In the genomic region with DNA sequence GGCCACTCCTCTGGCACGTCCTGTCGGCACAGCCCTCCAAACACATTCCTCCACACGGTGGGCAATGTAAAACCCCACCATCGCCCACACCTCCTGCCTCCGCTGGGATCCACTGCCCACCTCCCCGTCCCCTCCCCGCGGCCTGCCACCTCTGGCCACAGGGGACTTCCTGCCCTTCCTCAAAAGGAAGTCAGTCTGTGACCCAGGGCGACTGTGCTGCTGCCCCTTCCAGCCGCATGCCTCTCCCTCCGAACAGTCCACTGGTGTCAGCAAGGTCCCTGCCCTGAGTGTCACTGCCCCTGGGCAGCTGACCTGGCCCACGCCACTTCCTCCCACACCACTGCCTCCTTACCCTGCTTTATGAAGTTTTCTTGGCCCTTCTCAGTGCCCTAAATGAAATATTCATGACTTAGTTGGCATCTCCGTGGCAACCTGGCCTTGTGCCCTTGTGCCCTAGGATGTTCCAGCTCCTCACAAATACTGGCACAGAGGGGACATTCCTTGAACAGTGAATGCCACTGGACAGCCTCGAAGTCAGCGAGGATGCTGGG, we compare ENCODE assay signal across 9 cellular contexts. TPM values are rescaled to one million over a fixed set of nuclear protein-coding genes. Genes with fewer than 3 reads are reported as not detected.
A peak's percentile ranks its signal among the peaks of the same experiment; 100 is the strongest.
DNase-seq lines count a peak whose midpoint lies in the region; ATAC-seq and TF ChIP-seq lines count a peak whose summit lies in the region.
"Had no signal": no experiment of that assay in that cellular context is flagged by ENCODE, and none has a peak within 500 bp of the region (broad histone marks: within the 10 kb centered on the region; RNA-seq: fewer than 3 reads in every experiment).

No MANE protein-coding gene starts in this region.

- H3K4ac ChIP-seq in IMR-90 (ENCODE audit: low read depth, low read length): no peak overlapping the region

- no TSS peak for BruUV-seq in IMR-90 (replicated peaks; lab: Mats Ljungman, UMichigan)

- H3K4me3 ChIP-seq in ACC112 (ENCODE audit: low read depth, low read length) (peak overlapping the region; percentile 98), IMR-90 (ENCODE audit: insufficient read depth, low read depth, low read length) (no peak overlapping the region), muscle layer of colon (ENCODE audit: low read depth in 1 of 2, low read length in 2 of 2) (peak overlapping the region; percentile 10 to 52), Karpas-422 (ENCODE audit: low read length) (no peak overlapping the region)

- H3K79me1 ChIP-seq in IMR-90 (ENCODE audit: low read depth in 1 of 2, low read length in 2 of 2): no peaks in the 10 kb centered on the region; a peak in 1 of 4 replicates

- H3K4me1 ChIP-seq in ACC112 (ENCODE audit: control insufficient read depth, insufficient read depth, low read length, unreplicated experiment) (peaks cover 22% of the 10 kb centered on the region), IMR-90 (ENCODE audit: control insufficient read depth, insufficient read depth, low read length) (peaks cover 23% of the 10 kb centered on the region), muscle layer of colon (ENCODE audit: insufficient read depth, low read length) (peaks cover 66% of the 10 kb centered on the region), Karpas-422 (ENCODE audit: low read length) (no peaks in the 10 kb centered on the region)

- no peak for TF ChIP-seq RAD21 in IMR-90 (IDR thresholded peaks at IDR 0.05; ENCODE audit: low read length)

- H3K4me2 ChIP-seq in IMR-90 (ENCODE audit: low read depth, low read length) (no peak overlapping the region), Karpas-422 (ENCODE audit: low read depth, low read length, poor library complexity, severe bottlenecking) (no peak overlapping the region)

- H3K9me3 ChIP-seq in IMR-90 (ENCODE audit: control insufficient read depth, insufficient read depth, low read length) (no peaks in the 10 kb centered on the region), muscle layer of colon (ENCODE audit: low read length) (no peaks in the 10 kb centered on the region), Karpas-422 (ENCODE audit: low read length) (no peaks in the 10 kb centered on the region)

- no peak for TF ChIP-seq POLR2A in IMR-90 (IDR thresholded peaks at IDR 0.05; ENCODE audit: low read depth, low read length)

- no peak overlapping the region for H2BK15ac ChIP-seq in IMR-90 (ENCODE audit: low read depth, low read length)

- no peak overlapping the region for H2BK120ac ChIP-seq in IMR-90 (ENCODE audit: low read depth, low read length)

- WGBS in IMR-90 (ENCODE audit: extremely low coverage in 2 of 2, insufficient read length in 1 of 2), 2 experiments: 88% methylated on average over 7 of the region's 15 CpGs; no CpG with 5 or more reads in 1 of the 2 experiments

- DNase-seq in IMR-90 (no peak), astrocyte of the hippocampus (ENCODE audit: low read depth, low spot score) (peak; percentile 37), kidney tubule cell (ENCODE audit: low spot score) (no peak), amniotic stem cell (lab: John Stamatoyannopoulos, UW) (no peak), Karpas-422 (no peak)
- DNase-seq: NCI-H2029 treated with DMSO at 0.1 percent for 48 hours had no signal

- no peaks in the 10 kb centered on the region for H3K9me2 ChIP-seq in Karpas-422 (replicated peaks; ENCODE audit: insufficient read depth, low read length)

- no peak overlapping the region for H4K5ac ChIP-seq in IMR-90 (ENCODE audit: low read depth, low read length)

- no peak overlapping the region for H3K27ac ChIP-seq in ACC112 (ENCODE audit: low read depth, low read length)
- H3K27ac ChIP-seq in IMR-90 (ENCODE audit: insufficient read depth, low read length): no peak overlapping the region
- peak overlapping the region; percentile 98 for H3K27ac ChIP-seq in muscle layer of colon (ENCODE audit: low read depth, low read length)
- no peak overlapping the region for H3K27ac ChIP-seq in Karpas-422 (ENCODE audit: low read length)

- H2AK9ac ChIP-seq in IMR-90 (replicated peaks; ENCODE audit: low read depth, low read length, poor library complexity): no peak overlapping the region

- H3K9me1 ChIP-seq in IMR-90 (ENCODE audit: insufficient read depth, low read length): peaks cover 8% of the 10 kb centered on the region; the same call in 1 of the 2 replicates

- H3K9ac ChIP-seq in IMR-90 (ENCODE audit: low read depth, low read length) (no peak overlapping the region), muscle layer of colon (ENCODE audit: low read length) (peak overlapping the region; percentile 63), Karpas-422 (ENCODE audit: low read length) (no peak overlapping the region)

- no peak overlapping the region for H2AFZ ChIP-seq in ACC112 (ENCODE audit: low read length, unreplicated experiment)
- no peak overlapping the region for H2AFZ ChIP-seq in IMR-90 (replicated peaks; ENCODE audit: low read length, poor library complexity)
- no peak overlapping the region for H2AFZ ChIP-seq in Karpas-422 (ENCODE audit: low read length)

- dilution Hi-C loops in IMR-90 (cut with HindIII; ENCODE audit: low sequenced_read_pairs, unreplicated experiment): no loop called here

- intact Hi-C loops in IMR-90 (cut with micrococcal nuclease): no loop called here

- H2BK20ac ChIP-seq in IMR-90 (ENCODE audit: low read depth, low read length): no peak overlapping the region

- in situ Hi-C loops in IMR-90 (cut with MboI; ENCODE audit: low sequenced_read_pairs): no loop called here

- H3K27me3 ChIP-seq in ACC112 (ENCODE audit: insufficient read depth, low read length): no peaks in the 10 kb centered on the region
- no peaks in the 10 kb centered on the region for H3K27me3 ChIP-seq in IMR-90 (ENCODE audit: control insufficient read depth, insufficient read depth, low read length)
- H3K27me3 ChIP-seq in muscle layer of colon (ENCODE audit: control insufficient read depth in 1 of 2, insufficient read depth in 2 of 2, low read length in 2 of 2): no peaks in the 10 kb centered on the region
- H3K27me3 ChIP-seq in Karpas-422 (ENCODE audit: low read length): no peaks in the 10 kb centered on the region

- H2BK5ac ChIP-seq in IMR-90 (ENCODE audit: low read depth, low read length, poor library complexity, severe bottlenecking): no peak overlapping the region

- no peak overlapping the region for H4K91ac ChIP-seq in IMR-90 (ENCODE audit: insufficient read depth, low read depth, low read length)

- H4K8ac ChIP-seq in IMR-90 (ENCODE audit: low read depth in 2 of 2, low read length in 2 of 2): no peak overlapping the region

- H2AK5ac ChIP-seq in IMR-90 (ENCODE audit: low read depth, low read length): peak overlapping the region; percentile 63

- TF ChIP-seq CTCF in IMR-90 (conservative IDR thresholded peaks at IDR 0.05; ENCODE audit: low read depth, low read length): no peak

- H3K79me2 ChIP-seq in ACC112 (ENCODE audit: control insufficient read depth, insufficient read depth, low read length, unreplicated experiment) (peaks cover 9% of the 10 kb centered on the region), Karpas-422 (ENCODE audit: low read length) (no peaks in the 10 kb centered on the region)

- no peaks in the 10 kb centered on the region; the same call in 1 of the 2 replicates for H4K20me1 ChIP-seq in IMR-90 (ENCODE audit: insufficient read depth, low read length)
- H4K20me1 ChIP-seq in Karpas-422 (ENCODE audit: insufficient read depth, low read depth, low read length): no peaks in the 10 kb centered on the region

- 0 out of 2 replicates have a peak overlapping the region, but pooled peaks have one; percentile 15 for H3K14ac ChIP-seq in IMR-90 (replicated peaks; ENCODE audit: low read depth, low read length)

- POLR2A ChIA-PET in IMR-90 (lab: Charles Lee; ENCODE audit: unreplicated experiment): interaction anchor here (0.6 kb wide), 1 partner anchor 198 kb away, joined by 6 read pairs; no protein-coding TSS in a partner anchor

- no peak overlapping the region for H3K23ac ChIP-seq in IMR-90 (ENCODE audit: low read depth, low read length)

- H3K18ac ChIP-seq in IMR-90 (ENCODE audit: low read depth, low read length): no peak overlapping the region

- ATAC-seq in IMR-90 (ENCODE audit: low read depth) (no peak), HG02884 (IDR thresholded peaks at IDR 0.05; ENCODE audit: unreplicated experiment) (no peak)

- CTCF ChIA-PET in IMR-90 (lab: Yijun Ruan, JAX): no interaction called here

- peaks cover 4% of the 10 kb centered on the region; the same call in 1 of the 2 replicates for H3K36me3 ChIP-seq in ACC112 (ENCODE audit: insufficient read depth, low read length)
- no peaks in the 10 kb centered on the region; the same call in 1 of the 2 replicates for H3K36me3 ChIP-seq in IMR-90 (ENCODE audit: control insufficient read depth, insufficient read depth, low read length)
- peaks cover 11% of the 10 kb centered on the region for H3K36me3 ChIP-seq in muscle layer of colon (ENCODE audit: insufficient read depth, low read length)
- H3K36me3 ChIP-seq in Karpas-422 (ENCODE audit: insufficient read depth, low read length): no peaks in the 10 kb centered on the region

- no peak overlapping the region for H3K56ac ChIP-seq in IMR-90 (ENCODE audit: extremely low read depth, insufficient read depth, low read length)

TF ChIP-seq in IMR-90, 13 proteins besides CTCF, POLR2A, EP300 and RAD21 (continues in another document):
- TF ChIP-seq, protein P1, sequence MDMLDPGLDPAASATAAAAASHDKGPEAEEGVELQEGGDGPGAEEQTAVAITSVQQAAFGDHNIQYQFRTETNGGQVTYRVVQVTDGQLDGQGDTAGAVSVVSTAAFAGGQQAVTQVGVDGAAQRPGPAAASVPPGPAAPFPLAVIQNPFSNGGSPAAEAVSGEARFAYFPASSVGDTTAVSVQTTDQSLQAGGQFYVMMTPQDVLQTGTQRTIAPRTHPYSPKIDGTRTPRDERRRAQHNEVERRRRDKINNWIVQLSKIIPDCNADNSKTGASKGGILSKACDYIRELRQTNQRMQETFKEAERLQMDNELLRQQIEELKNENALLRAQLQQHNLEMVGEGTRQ (IDR thresholded peaks at IDR 0.05; ENCODE audit: low read depth, low read length): no peak
- no peak for TF ChIP-seq BHLHE40 (IDR thresholded peaks at IDR 0.05; ENCODE audit: low read depth, low read length)
- no peak for TF ChIP-seq MAFK (IDR thresholded peaks at IDR 0.05; ENCODE audit: low read depth, low read length)

RNA-seq across cellular contexts. Expression of gene PLD6, which starts 2.0 kb away (rescaled TPM):
- total RNA-seq in IMR-90 (2012; rRNA removed): 1.1 TPM in 2 replicates
- 0.98 and 1.5 TPM in 2 replicates for polyA plus RNA-seq in IMR-90 (2012; rRNA removed)
- polyA plus RNA-seq in IMR-90 (2012; cell fraction: cytosol; rRNA removed): 0.81 and 1.1 TPM in 2 replicates
- 1.8 and 3.3 TPM in 2 replicates for polyA plus RNA-seq in IMR-90 (2012; cell fraction: nucleus; rRNA removed; ENCODE audit: low replicate concordance)
- total RNA-seq in Karpas-422 (2014; rRNA removed; shearing (Covaris generic); ENCODE audit: low replicate concordance): 0.14 TPM in 1 of 2 replicates, not detected in the other

RNA-seq across cellular contexts. Expression of gene FLCN, which starts 32.9 kb away (rescaled TPM):
- total RNA-seq in IMR-90 (2012; rRNA removed): 16.8 and 18.3 TPM in 2 replicates
- polyA plus RNA-seq in IMR-90 (2012; rRNA removed): 19.6 and 24.8 TPM in 2 replicates
- 8.4 and 11.3 TPM in 2 replicates for polyA plus RNA-seq in IMR-90 (2012; cell fraction: cytosol; rRNA removed)
- polyA plus RNA-seq in IMR-90 (2012; cell fraction: nucleus; rRNA removed; ENCODE audit: low replicate concordance): 139 and 159 TPM in 2 replicates
- 15.6 and 21.5 TPM in 2 replicates for total RNA-seq in Karpas-422 (2014; rRNA removed; shearing (Covaris generic); ENCODE audit: low replicate concordance)

Comparison
In these comparisons a context has a peak if more than half of its experiments do, and no peak if none do; other contexts are left out.
1. H3K4me3 ChIP-seq: peak in ACC112 (single experiment) and muscle layer of colon (2 of 2); none in IMR-90 (single experiment) and Karpas-422 (single experiment).